In genomic region chr5:1014346-1014745, GRCh38 we compare ENCODE assay signal across 16 cellular contexts. TPM values are rescaled to one million over a fixed set of nuclear protein-coding genes. Genes with fewer than 3 reads are reported as not detected.
DNase-seq lines count a peak whose midpoint lies in the region; ATAC-seq and TF ChIP-seq lines count a peak whose summit lies in the region.
"Had no signal": no experiment of that assay in that cellular context is flagged by ENCODE, and none has a peak within 500 bp of the region (broad histone marks: within the 10 kb centered on the region; RNA-seq: fewer than 3 reads in every experiment).

No MANE protein-coding gene starts in this region.

- in situ Hi-C loops in KBM-7 (cut with MboI; ENCODE audit: low pct_unique_long_range_greater_than_20kb, low sequenced_read_pairs) = no loop called here

- no peak overlapping the region for H2BK120ac ChIP-seq in mesenchymal stem cell (ENCODE audit: low read depth, low read length)

- intact Hi-C loops in left ventricle myocardium superior (cut with micrococcal nuclease) = no loop called here
- intact Hi-C loops in upper lobe of right lung (cut with DNase I) = no loop called here
- intact Hi-C loops in PC-9 (cut with micrococcal nuclease; ENCODE audit: unreplicated experiment) = no loop called here

- no peak for ATAC-seq in left ventricle myocardium superior
- ATAC-seq in RWPE2 (ENCODE audit: low read depth) = no peak
- peak; percentile 7 for ATAC-seq in upper lobe of right lung
- ATAC-seq: A549, HCT116, HepG2 had no signal

- H3K4me1 ChIP-seq in right atrium auricular region (peaks cover 0 to 15% of the 10 kb centered on the region in 2 donors), RWPE2 (ENCODE audit: insufficient read depth, poor library complexity, severe bottlenecking) (no peaks in the 10 kb centered on the region), mesenchymal stem cell (ENCODE audit: control insufficient read depth, insufficient read depth, low read depth, low read length) (peaks cover 3% of the 10 kb centered on the region), upper lobe of right lung (peaks cover 9% of the 10 kb centered on the region), PC-9 (replicated peaks; ENCODE audit: insufficient read depth) (no peaks in the 10 kb centered on the region)
- H3K4me1 ChIP-seq: BE2C had no signal

- POLR2A ChIA-PET in PC-9 (lab: Charles Lee; ENCODE audit: unreplicated experiment) = no interaction called here

- H2BK5ac ChIP-seq in mesenchymal stem cell (ENCODE audit: low read depth, low read length, poor library complexity, severe bottlenecking) = no peak overlapping the region

- H2BK12ac ChIP-seq in mesenchymal stem cell (ENCODE audit: low read length in 2 of 2) = no peak overlapping the region

- H3K14ac ChIP-seq in mesenchymal stem cell (ENCODE audit: low read length in 2 of 2) = no peak overlapping the region

- CTCF ChIA-PET in PC-9 (lab: Charles Lee) = no interaction called here

- H3K36me3 ChIP-seq in right atrium auricular region (no peaks in the 10 kb centered on the region), RWPE2 (ENCODE audit: low read depth) (no peaks in the 10 kb centered on the region), mesenchymal stem cell (ENCODE audit: control insufficient read depth in 1 of 2, insufficient read depth in 2 of 2, low read depth in 1 of 2, low read length in 2 of 2) (no peaks in the 10 kb centered on the region), upper lobe of right lung (no peaks in the 10 kb centered on the region), PC-9 (ENCODE audit: low read depth) (no peaks in the 10 kb centered on the region)
- H3K36me3 ChIP-seq: BE2C had no signal

- no peaks in the 10 kb centered on the region; the same call in 1 of the 2 replicates for H3F3A ChIP-seq in PC-9 (ENCODE audit: insufficient read depth, low read depth)

- H3K18ac ChIP-seq in mesenchymal stem cell (ENCODE audit: low read depth in 1 of 2, low read length in 2 of 2) = no peak overlapping the region

- H3K4me3 ChIP-seq in right atrium auricular region (no peak overlapping the region), RWPE2 (ENCODE audit: severe bottlenecking) (no peak overlapping the region), mesenchymal stem cell (ENCODE audit: insufficient read depth in 1 of 2, low read depth in 1 of 2, low read length in 2 of 2) (no peak overlapping the region), upper lobe of right lung (no peak overlapping the region), PC-9 (no peak overlapping the region)
- H3K4me3 ChIP-seq: A549, GM23248 had no signal

- no peak overlapping the region for H4K8ac ChIP-seq in mesenchymal stem cell (ENCODE audit: low read length)

- no peaks in the 10 kb centered on the region for H3K79me1 ChIP-seq in mesenchymal stem cell (replicated peaks; ENCODE audit: low read length, poor library complexity, severe bottlenecking)

- H3K27me3 ChIP-seq in right atrium auricular region (peaks cover 0 to 4% of the 10 kb centered on the region in 2 donors), RWPE2 (ENCODE audit: insufficient read depth, poor library complexity, severe bottlenecking) (peaks cover 82% of the 10 kb centered on the region), mesenchymal stem cell (ENCODE audit: control insufficient read depth in 1 of 2, insufficient read depth in 1 of 2, low read length in 2 of 2) (peaks cover 65 to 79% of the 10 kb centered on the region in 2 experiments), upper lobe of right lung (peaks cover 24% of the 10 kb centered on the region), PC-9 (ENCODE audit: insufficient read depth, low read depth) (peaks cover 93% of the 10 kb centered on the region)

- H4K91ac ChIP-seq in mesenchymal stem cell (ENCODE audit: low read length) = peak overlapping the region; percentile 18

- H3K4me2 ChIP-seq in mesenchymal stem cell (ENCODE audit: low read length, poor library complexity, severe bottlenecking) = no peak overlapping the region
- H3K4me2 ChIP-seq in PC-9 = no peak overlapping the region
- H3K4me2 ChIP-seq: A549 had no signal

- H2AFZ ChIP-seq in mesenchymal stem cell (ENCODE audit: low read depth, low read length) (no peak overlapping the region), PC-9 (no peak overlapping the region)
- H2AFZ ChIP-seq: GM23248 had no signal

- H3K23ac ChIP-seq in mesenchymal stem cell (ENCODE audit: low read length in 2 of 2) = no peak overlapping the region

- no peak overlapping the region for H3K4ac ChIP-seq in mesenchymal stem cell (ENCODE audit: low read depth in 1 of 2, low read length in 2 of 2)

- no peak overlapping the region for H2AK5ac ChIP-seq in mesenchymal stem cell (ENCODE audit: low read length, severe bottlenecking)

- DNase-seq in left ventricle myocardium superior (peak; percentile 23), right atrium auricular region (ENCODE audit: low spot score) (no peak), RWPE2 (ENCODE audit: low spot score) (peak; percentile 61), mesenchymal stem cell (no peak), upper lobe of right lung (no peak), PC-9 (no peak), KBM-7 (no peak), 8988T (no peak)
- DNase-seq: BE2C; CD4-positive, CD25-positive, alpha-beta regulatory T cell; DMS53; GM23248 had no signal

- no peak overlapping the region for H3K9ac ChIP-seq in mesenchymal stem cell (ENCODE audit: low read length)
- H3K9ac ChIP-seq: GM23248 had no signal

- no peak for TF ChIP-seq CTCF in right atrium auricular region (IDR thresholded peaks at IDR 0.05)
- TF ChIP-seq CTCF in RWPE2 (IDR thresholded peaks at IDR 0.05; ENCODE audit: poor library complexity, severe bottlenecking) = no peak
- TF ChIP-seq CTCF in upper lobe of right lung (IDR thresholded peaks at IDR 0.05) = no peak
- no peak for TF ChIP-seq CTCF in PC-9 (conservative IDR thresholded peaks at IDR 0.05)

- WGBS in mesenchymal stem cell = 93% methylated on average over 14 of the region's 14 CpGs

- H3K79me2 ChIP-seq in PC-9 (ENCODE audit: low read depth) = no peaks in the 10 kb centered on the region

- H3K9me3 ChIP-seq in right atrium auricular region = no peaks in the 10 kb centered on the region
- H3K9me3 ChIP-seq in RWPE2 (ENCODE audit: severe bottlenecking) = no peaks in the 10 kb centered on the region
- H3K9me3 ChIP-seq in mesenchymal stem cell (ENCODE audit: control insufficient read depth, low read length) = no peaks in the 10 kb centered on the region
- no peaks in the 10 kb centered on the region for H3K9me3 ChIP-seq in upper lobe of right lung
- no peaks in the 10 kb centered on the region for H3K9me3 ChIP-seq in PC-9 (ENCODE audit: insufficient read depth, low read depth)
- H3K9me3 ChIP-seq: A549, BE2C had no signal

- H3K27ac ChIP-seq in right atrium auricular region = no peak overlapping the region
- no peak overlapping the region for H3K27ac ChIP-seq in RWPE2 (ENCODE audit: poor library complexity, severe bottlenecking)
- H3K27ac ChIP-seq in mesenchymal stem cell (ENCODE audit: low read length, poor library complexity, severe bottlenecking) = no peak overlapping the region
- H3K27ac ChIP-seq in upper lobe of right lung = no peak overlapping the region
- no peak overlapping the region for H3K27ac ChIP-seq in PC-9
- H3K27ac ChIP-seq: A549, GM23248 had no signal

- no peak overlapping the region for H2BK15ac ChIP-seq in mesenchymal stem cell (ENCODE audit: low read depth, poor library complexity, severe bottlenecking)

- H3K9me2 ChIP-seq in PC-9 (ENCODE audit: insufficient read depth) = no peaks in the 10 kb centered on the region

- H4K20me1 ChIP-seq in PC-9 (ENCODE audit: insufficient read depth) = no peaks in the 10 kb centered on the region

- BruUV-seq in PC-9 (replicated peaks; lab: Mats Ljungman, UMichigan) = no TSS peak

RNA-seq across cellular contexts. Expression of gene NKD2, which starts 5.7 kb away (rescaled TPM):
- 3.4 TPM for total RNA-seq in left ventricle myocardium superior
- total RNA-seq in right atrium auricular region = 1 to 10 TPM; 2.4 to 2.8 TPM
- polyA plus RNA-seq in mesenchymal stem cell (2013, experiment 1 of 2) = 6.5 TPM
- 6.2 TPM for polyA plus RNA-seq in mesenchymal stem cell (2013, experiment 2 of 2)
- 64.4 TPM for total RNA-seq in upper lobe of right lung
- total RNA-seq in PC-9 (2021) = 0.57 and 2.6 TPM in 2 replicates
- total RNA-seq: CD4-positive, CD25-positive, alpha-beta regulatory T cell; GM23248 had no signal
- polyA plus RNA-seq: AG04450; CD4-positive, CD25-positive, alpha-beta regulatory T cell; GM23248 had no signal

Comparison
In these comparisons a context has a peak if more than half of its experiments do, and no peak if none do; other contexts are left out.
1. DNase-seq: peak in left ventricle myocardium superior (single experiment) and RWPE2 (single experiment); none in right atrium auricular region (single experiment), mesenchymal stem cell (single experiment), upper lobe of right lung (single experiment), PC-9 (0 of 2), KBM-7 (single experiment) and 8988T (single experiment).
2. RNA of gene NKD2, which starts 5.7 kb away (total RNA-seq): 64.4 TPM in upper lobe of right lung (single experiment); 3.4 TPM in left ventricle myocardium superior (single experiment), 2.4 to 2.8 TPM in right atrium auricular region and 0.57 to 2.6 TPM in PC-9; every median in the first group is over 10 times any median in the second.